34 cellular contexts compared by ENCODE assay signal in the genomic region with DNA sequence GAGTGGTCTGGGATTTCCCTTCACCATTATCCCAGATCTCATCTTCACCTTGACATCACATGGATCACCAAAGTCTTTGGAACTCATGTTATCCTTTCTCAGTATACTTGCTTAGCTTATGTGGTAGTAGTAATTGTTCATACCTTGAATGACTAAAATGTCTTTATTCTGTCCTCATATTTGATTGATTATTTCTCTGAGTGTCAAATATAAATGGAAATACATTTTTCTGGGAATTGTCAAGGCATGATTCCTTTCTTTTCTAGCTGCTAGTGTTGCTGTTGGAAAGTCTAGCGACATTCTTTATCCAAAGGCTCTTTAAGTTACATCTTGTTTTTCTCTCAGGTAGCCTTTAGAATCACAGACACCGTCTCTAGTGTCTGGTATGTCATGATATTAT.
"Had no signal": no experiment of that assay in that cellular context is flagged by ENCODE, and none has a peak within 500 bp of the region (broad histone marks: within the 10 kb centered on the region; RNA-seq: fewer than 3 reads in every experiment).

No MANE protein-coding gene starts in this region.

- H3K9me3 ChIP-seq: MG63 had no signal

- DNase-seq: Karpas-422, Kasumi-1, MG63, MM.1S, MV-4-11, NCI-H1048, NCI-H1092, NCI-H1092 treated with DMSO at 0.1 percent for 48 hours, NCI-H1105, NCI-H1105 treated with DMSO at 0.1 percent for 48 hours, NCI-H1417, NCI-H1417 treated with DMSO at 0.1 percent for 48 hours, NCI-H1436, NCI-H1436 treated with DMSO at 0.1 percent for 48 hours, NCI-H146, NCI-H1694, NCI-H1694 treated with DMSO at 0.1 percent for 48 hours, NCI-H187, NCI-H187 treated with DMSO at 0.1 percent for 48 hours, NCI-H1930, NCI-H2029, NCI-H2029 treated with DMSO at 0.1 percent for 48 hours, NCI-H2081, NCI-H2081 treated with DMSO at 0.1 percent for 48 hours, NCI-H2107, NCI-H2171, NCI-H2171 treated with DMSO at 0.1 percent for 48 hours, NCI-H2227 treated with DMSO at 0.1 percent for 48 hours, NCI-H226, NCI-H345, NCI-H446, NCI-H446 treated with DMSO at 0.1 percent for 48 hours, NCI-H510A had no signal

- H3K27me3 ChIP-seq: MG63 had no signal

- H3K36me3 ChIP-seq: MG63 had no signal

- H3K4me3 ChIP-seq: MG63 had no signal

- H3K27ac ChIP-seq: KMS-11 had no signal

- H3K9ac ChIP-seq: KMS-11 had no signal

- H3K4me2 ChIP-seq: KMS-11 had no signal
